ENCODE assay signal across 11 cellular contexts in the genomic region with DNA sequence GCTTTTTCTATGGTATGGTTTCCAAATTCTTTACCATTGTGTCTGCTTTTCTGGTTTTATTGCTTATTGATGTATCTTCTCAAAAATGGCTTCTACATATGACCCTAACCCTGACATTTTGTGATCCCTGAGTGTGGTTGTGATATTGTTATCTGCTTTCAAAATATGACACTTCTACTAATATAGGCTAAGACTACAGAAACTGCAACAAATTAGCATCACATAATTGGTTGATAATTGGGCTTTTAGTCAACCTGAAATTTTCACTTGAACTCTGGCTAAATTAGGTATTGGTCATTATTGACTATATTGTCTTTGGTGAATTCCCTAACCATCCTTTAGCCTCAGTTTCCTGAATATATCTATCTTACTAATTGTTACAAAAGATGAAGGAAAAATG.
"Had no signal": no experiment of that assay in that cellular context is flagged by ENCODE, and none has a peak within 500 bp of the region (broad histone marks: within the 10 kb centered on the region; RNA-seq: fewer than 3 reads in every experiment).

No MANE protein-coding gene starts in this region.

- H2AFZ ChIP-seq: GM23248, GM23338 had no signal

- H3K27ac ChIP-seq: GM23248 had no signal

- H3K4me3 ChIP-seq: GM23248, GM23338, HAP-1 had no signal

- H3K9me3 ChIP-seq: HAP-1 had no signal

- H3K4me2 ChIP-seq: GM23338 had no signal

- H3K36me3 ChIP-seq: HAP-1 had no signal

- H3K4me1 Mint-ChIP-seq: GM23338, H9 had no signal

- H3K4me3 Mint-ChIP-seq: GM23338, H9, HFFc6 had no signal

- FAIRE-seq: H1, H54 had no signal

- ATAC-seq: GM23338, HCT116 had no signal

- H3K27ac Mint-ChIP-seq: GM23338, H9, HFFc6 had no signal

- H3K9me3 Mint-ChIP-seq: HFFc6 had no signal

- DNase-seq: GM23248, GOT3, H7, H9, HCEC 1CT, HFFc6 had no signal

- H3K9ac ChIP-seq: GM23248 had no signal
